ENCODE assay signal across 7 cellular contexts in genomic region chr1:33295450-33296081, GRCh38. TPM values are rescaled to one million over a fixed set of nuclear protein-coding genes. Genes with fewer than 3 reads are reported as not detected.
A peak's percentile ranks its signal among the peaks of the same experiment; 100 is the strongest.
DNase-seq lines count a peak whose midpoint lies in the region; ATAC-seq, FAIRE-seq and TF ChIP-seq lines count a peak whose summit lies in the region.

No MANE protein-coding gene starts in this region.

- H3K4me3 Mint-ChIP-seq in activated CD4-positive, alpha-beta memory T cell treated with anti-CD3 and anti-CD28 coated beads, Interleukin-2, amount 10 ng/mL, durations not matched to agents 7 days and 5 days = no peak overlapping the region
- H3K4me3 Mint-ChIP-seq in memory B cell = no peak overlapping the region

- no peak for TF ChIP-seq POLR2A in GM12891 (IDR thresholded peaks at IDR 0.05; ENCODE audit: low read depth, low read length)

- H3K4me1 Mint-ChIP-seq in activated CD4-positive, alpha-beta memory T cell treated with anti-CD3 and anti-CD28 coated beads, Interleukin-2, amount 10 ng/mL, durations not matched to agents 7 days and 5 days = peaks cover 18% of the 10 kb centered on the region
- H3K4me1 Mint-ChIP-seq in memory B cell = peaks cover 8% of the 10 kb centered on the region

- CTCF ChIA-PET in activated CD4-positive, alpha-beta memory T cell treated with anti-CD3 and anti-CD28 coated beads, Interleukin-2, amount 10 ng/mL, durations not matched to agents 7 days and 5 days (lab: Charles Lee) = interaction anchor here (0.6 to 5.8 kb wide), 50 partner anchors 10 to 317 kb away, joined by 3 to 83 read pairs (median 4); partner anchors contain the start of genes A3GALT2 and ZSCAN20

- ATAC-seq in HG03342 (IDR thresholded peaks at IDR 0.05; ENCODE audit: unreplicated experiment) = peak; percentile 71
- peak; percentile 94 for ATAC-seq in memory B cell (ENCODE audit: low read depth)

- peak; percentile 87 for DNase-seq in GM12891 (ENCODE audit: insufficient read length, low spot score)
- peak; percentile 69 for DNase-seq in NCI-H748 (lab: John Stamatoyannopoulos, UW; ENCODE audit: unreplicated experiment)
- peak; percentile 91 for DNase-seq in activated CD4-positive, alpha-beta memory T cell treated with anti-CD3 and anti-CD28 coated beads, Interleukin-2, amount 10 ng/mL, durations not matched to agents 7 days and 5 days
- peak; percentile 84 for DNase-seq in effector CD4-positive, alpha-beta T cell
- peak; percentile 88 to 93 for DNase-seq in memory B cell (ENCODE audit: low spot score in 2 of 2)
- peak; percentile 64 to 69 for DNase-seq in stimulated activated CD8-positive, alpha-beta memory T cell treated with anti-CD3 and anti-CD28 coated beads, Interleukin-15, amount 100 ng/mL, for 4 hours (ENCODE audit: low read depth in 2 of 2)

- H3K9me3 Mint-ChIP-seq in activated CD4-positive, alpha-beta memory T cell treated with anti-CD3 and anti-CD28 coated beads, Interleukin-2, amount 10 ng/mL, durations not matched to agents 7 days and 5 days = no peaks in the 10 kb centered on the region
- H3K9me3 Mint-ChIP-seq in memory B cell = no peaks in the 10 kb centered on the region

- POLR2A ChIA-PET in activated CD4-positive, alpha-beta memory T cell treated with anti-CD3 and anti-CD28 coated beads, Interleukin-2, amount 10 ng/mL, durations not matched to agents 7 days and 5 days (lab: Charles Lee) = interaction anchor here (1.0 to 2.8 kb wide), 4 partner anchors 25 to 174 kb away, joined by 3 to 12 read pairs (median 4); partner anchors contain the start of gene TRIM62

- H3K27ac Mint-ChIP-seq in activated CD4-positive, alpha-beta memory T cell treated with anti-CD3 and anti-CD28 coated beads, Interleukin-2, amount 10 ng/mL, durations not matched to agents 7 days and 5 days = no peak overlapping the region
- no peak overlapping the region for H3K27ac Mint-ChIP-seq in memory B cell

- peaks cover 3% of the 10 kb centered on the region for H3K36me3 Mint-ChIP-seq in activated CD4-positive, alpha-beta memory T cell treated with anti-CD3 and anti-CD28 coated beads, Interleukin-2, amount 10 ng/mL, durations not matched to agents 7 days and 5 days (ENCODE audit: low read depth)
- peaks cover 17% of the 10 kb centered on the region for H3K36me3 Mint-ChIP-seq in memory B cell

- FAIRE-seq in GM12891 (lab: Jason Lieb, UNC) = peak; percentile 93

- no peaks in the 10 kb centered on the region for H3K27me3 Mint-ChIP-seq in activated CD4-positive, alpha-beta memory T cell treated with anti-CD3 and anti-CD28 coated beads, Interleukin-2, amount 10 ng/mL, durations not matched to agents 7 days and 5 days
- H3K27me3 Mint-ChIP-seq in memory B cell = no peaks in the 10 kb centered on the region

TF ChIP-seq in GM12891, 5 proteins besides CTCF, POLR2A, EP300 and RAD21:
- no peak for TF ChIP-seq SPI1 (IDR thresholded peaks at IDR 0.05; ENCODE audit: low read depth, low read length)
- TF ChIP-seq PAX5 (IDR thresholded peaks at IDR 0.05; ENCODE audit: insufficient read depth, low read length, severe bottlenecking) = no peak
- no peak for TF ChIP-seq TAF1 (IDR thresholded peaks at IDR 0.05; ENCODE audit: low read depth, low read length)
- TF ChIP-seq POLR2AphosphoS5 (IDR thresholded peaks at IDR 0.05; ENCODE audit: low read depth, low read length) = no peak
- no peak for TF ChIP-seq POU2F2 (IDR thresholded peaks at IDR 0.05; ENCODE audit: low read depth, low read length)

RNA-seq across cellular contexts. Expression of gene A3GALT2, which starts 25.3 kb away (rescaled TPM):
- polyA plus RNA-seq in GM12891 (2012; ENCODE audit: low read depth, missing spikeins) = not detected
- total RNA-seq in activated CD4-positive, alpha-beta memory T cell treated with anti-CD3 and anti-CD28 coated beads, Interleukin-2, amount 10 ng/mL, durations not matched to agents 7 days and 5 days = not detected

RNA-seq across cellular contexts. Expression of gene ZNF362, which starts 39.3 kb away (rescaled TPM):
- polyA plus RNA-seq in GM12891 (2012; ENCODE audit: low read depth, missing spikeins) = 7.1 TPM
- total RNA-seq in activated CD4-positive, alpha-beta memory T cell treated with anti-CD3 and anti-CD28 coated beads, Interleukin-2, amount 10 ng/mL, durations not matched to agents 7 days and 5 days = 10 to 100 TPM; 18.1 to 18.7 TPM

Comparison
In these comparisons a context has a peak if more than half of its experiments do, and no peak if none do; other contexts are left out.
1. Peak in every context shown above with its lines: DNase-seq and ATAC-seq.